ENCODE assay signal across 12 cellular contexts in genomic region chr4:157222764-157223145, GRCh38. TPM values are rescaled to one million over a fixed set of nuclear protein-coding genes. Genes with fewer than 3 reads are reported as not detected.
A peak's percentile ranks its signal among the peaks of the same experiment; 100 is the strongest.
DNase-seq lines count a peak whose midpoint lies in the region; ATAC-seq and TF ChIP-seq lines count a peak whose summit lies in the region.
"Had no signal": no experiment of that assay in that cellular context is flagged by ENCODE, and none has a peak within 500 bp of the region (broad histone marks: within the 10 kb centered on the region; RNA-seq: fewer than 3 reads in every experiment).

No MANE protein-coding gene starts in this region.

- H3K27ac ChIP-seq in right atrium auricular region, result no peak overlapping the region
- peak overlapping the region; percentile 40 for H3K27ac ChIP-seq in endodermal cell (ENCODE audit: low read depth, low read length)
- peak overlapping the region; percentile 58 to 83 for H3K27ac ChIP-seq in aorta (ENCODE audit: low read depth in 1 of 2, low read length in 2 of 2)
- no peak overlapping the region for H3K27ac ChIP-seq in SJCRH30

- ATAC-seq in left ventricle myocardium superior, result no peak
- peak; percentile 37 for ATAC-seq in aorta (ENCODE audit: low FRiP score)
- no peak for ATAC-seq in GM21526 (IDR thresholded peaks at IDR 0.05; ENCODE audit: low FRiP score, unreplicated experiment)
- ATAC-seq: T-cell had no signal

- no peaks in the 10 kb centered on the region for H3K36me3 Mint-ChIP-seq in endodermal cell (ENCODE audit: low read depth)
- H3K36me3 Mint-ChIP-seq in nephron progenitor cell (ENCODE audit: low read depth), result no peaks in the 10 kb centered on the region
- H3K36me3 Mint-ChIP-seq: activated naive CD4-positive, alpha-beta T cell treated with anti-CD3 and anti-CD28 coated beads, Interleukin-2, amount 50 U/mL, for 24 hours had no signal

- DNase-seq in right atrium auricular region (ENCODE audit: low spot score) (no peak), left ventricle myocardium superior (no peak), endodermal cell (no peak), nephron progenitor cell (no peak), aorta (peak in 1 of 2 donors; percentile 42), SJCRH30 (no peak), HPDE6-E6E7 (ENCODE audit: extremely low spot score) (no peak)
- DNase-seq: CD4-positive, alpha-beta T cell; stimulated activated CD4-positive, alpha-beta T cell treated with anti-CD3 and anti-CD28 coated beads, Interleukin-2, amount 100 ng/mL, for 48 hours; T-cell had no signal

- H3K9me3 Mint-ChIP-seq in endodermal cell (no peaks in the 10 kb centered on the region), nephron progenitor cell (no peaks in the 10 kb centered on the region)
- H3K9me3 Mint-ChIP-seq: activated naive CD4-positive, alpha-beta T cell treated with anti-CD3 and anti-CD28 coated beads, Interleukin-2, amount 50 U/mL, for 24 hours had no signal

- no peak overlapping the region for H3K27ac Mint-ChIP-seq in endodermal cell
- H3K27ac Mint-ChIP-seq in nephron progenitor cell, result no peak overlapping the region
- H3K27ac Mint-ChIP-seq: activated naive CD4-positive, alpha-beta T cell treated with anti-CD3 and anti-CD28 coated beads, Interleukin-2, amount 50 U/mL, for 24 hours; CD4-positive, alpha-beta T cell; T-cell had no signal

- H3K4me1 Mint-ChIP-seq in endodermal cell (peaks cover 6% of the 10 kb centered on the region), nephron progenitor cell (peaks cover 27% of the 10 kb centered on the region)

- intact Hi-C loops in left ventricle myocardium superior (cut with micrococcal nuclease), result no loop called here
- intact Hi-C loops in aorta (cut with DNase I), result loop anchor here (5.0 to 10.0 kb wide), 3 partner anchors 65 to 952 kb away; partner anchors contain the start of gene GASK1B (in 1 of the 2)

- WGBS in endodermal cell (ENCODE audit: insufficient coverage in 1 of 2, insufficient read length in 1 of 2), 2 experiments, result 8% methylated on average over 13 to 16 of the region's 16 CpGs
- WGBS in aorta, 2 donors, result 0 to 2% methylated on average over 16 of the region's 16 CpGs

- peaks cover 8 to 10% of the 10 kb centered on the region in 2 donors for H3K27me3 ChIP-seq in right atrium auricular region
- H3K27me3 ChIP-seq in endodermal cell (ENCODE audit: control insufficient read depth, insufficient read depth, low read length, poor library complexity, severe bottlenecking), result peaks cover 73% of the 10 kb centered on the region
- H3K27me3 ChIP-seq in aorta (ENCODE audit: control insufficient read depth in 1 of 2, insufficient read depth in 2 of 2, low read length in 1 of 2), result no peaks in the 10 kb centered on the region
- no peaks in the 10 kb centered on the region for H3K27me3 ChIP-seq in SJCRH30

- no peaks in the 10 kb centered on the region for H3K36me3 ChIP-seq in right atrium auricular region
- no peaks in the 10 kb centered on the region for H3K36me3 ChIP-seq in endodermal cell (ENCODE audit: control insufficient read depth, insufficient read depth, low read length)
- H3K36me3 ChIP-seq in aorta (ENCODE audit: control insufficient read depth in 1 of 2, insufficient read depth in 2 of 2, low read length in 1 of 2), result no peaks in the 10 kb centered on the region
- H3K36me3 ChIP-seq in SJCRH30, result no peaks in the 10 kb centered on the region

- H3K4me1 ChIP-seq in right atrium auricular region, result peaks cover 0 to 18% of the 10 kb centered on the region in 2 donors
- H3K4me1 ChIP-seq in endodermal cell (ENCODE audit: control insufficient read depth, insufficient read depth, low read length), result no peaks in the 10 kb centered on the region
- H3K4me1 ChIP-seq in aorta (ENCODE audit: control insufficient read depth in 1 of 2, insufficient read depth in 2 of 2, low read length in 2 of 2), result no peaks in the 10 kb centered on the region
- H3K4me1 ChIP-seq in SJCRH30, result no peaks in the 10 kb centered on the region

- TF ChIP-seq CTCF in right atrium auricular region (IDR thresholded peaks at IDR 0.05), result no peak
- no peak for TF ChIP-seq CTCF in endodermal cell (conservative IDR thresholded peaks at IDR 0.05)
- no peak for TF ChIP-seq CTCF in nephron progenitor cell (IDR thresholded peaks at IDR 0.05)

- H3K27me3 Mint-ChIP-seq in endodermal cell (ENCODE audit: insufficient read depth) (peaks cover 62% of the 10 kb centered on the region), nephron progenitor cell (ENCODE audit: low read depth, poor library complexity) (peaks cover 73% of the 10 kb centered on the region)

- H3K4me3 ChIP-seq in right atrium auricular region (peak overlapping the region; percentile 1 to 40), endodermal cell (ENCODE audit: low read length) (peak overlapping the region; percentile 80), aorta (ENCODE audit: low read length in 2 of 2) (peak overlapping the region; percentile 13 to 75), SJCRH30 (no peak overlapping the region)

- H3K9me3 ChIP-seq in right atrium auricular region (no peaks in the 10 kb centered on the region), endodermal cell (ENCODE audit: control insufficient read depth, low read length) (no peaks in the 10 kb centered on the region), aorta (ENCODE audit: control insufficient read depth, low read length) (no peaks in the 10 kb centered on the region), SJCRH30 (replicated peaks) (no peaks in the 10 kb centered on the region)

- peak overlapping the region; percentile 17 for H3K9ac ChIP-seq in endodermal cell (ENCODE audit: extremely low read depth, low read length, poor library complexity, severe bottlenecking)

- H3K4me3 Mint-ChIP-seq in endodermal cell, result peak overlapping the region; percentile 70
- peak overlapping the region; percentile 81 for H3K4me3 Mint-ChIP-seq in nephron progenitor cell
- H3K4me3 Mint-ChIP-seq: activated naive CD4-positive, alpha-beta T cell treated with anti-CD3 and anti-CD28 coated beads, Interleukin-2, amount 50 U/mL, for 24 hours; CD4-positive, alpha-beta T cell; T-cell had no signal

RNA-seq across cellular contexts. Expression of gene GRIA2, which starts 2.2 kb away (rescaled TPM):
- not detected for total RNA-seq in right atrium auricular region
- not detected for total RNA-seq in left ventricle myocardium superior
- total RNA-seq in endodermal cell, result not detected
- 5.2 TPM for polyA plus RNA-seq in endodermal cell (2013, experiment 1 of 2)
- 3.7 TPM for polyA plus RNA-seq in endodermal cell (2013, experiment 2 of 2)
- total RNA-seq in aorta, result 10 to 100 TPM; 19.2 to 23.5 TPM
- polyA plus RNA-seq in aorta, result 10 to 100 TPM in 1 of 2 donors, 1 to 10 TPM in 1; 3.6 to 12.1 TPM
- 0.24 TPM in 1 of 2 replicates, not detected in the other for total RNA-seq in SJCRH30 (2014; rRNA removed; shearing (Covaris generic))
- total RNA-seq: CD4-positive, alpha-beta T cell; T-cell had no signal

Comparison
In these comparisons a context has a peak if more than half of its experiments do, and no peak if none do; other contexts are left out.
1. H3K27ac ChIP-seq: peak in endodermal cell (single experiment) and aorta (2 of 2); none in right atrium auricular region (0 of 2) and SJCRH30 (single experiment).
2. RNA of gene GRIA2, which starts 2.2 kb away (total RNA-seq): 19.2 to 23.5 TPM in aorta; 0.24 TPM in SJCRH30, not detected in left ventricle myocardium superior (single experiment), not detected in endodermal cell and not detected in right atrium auricular region; every median in the first group is over 10 times any median in the second.